In the genomic region with DNA sequence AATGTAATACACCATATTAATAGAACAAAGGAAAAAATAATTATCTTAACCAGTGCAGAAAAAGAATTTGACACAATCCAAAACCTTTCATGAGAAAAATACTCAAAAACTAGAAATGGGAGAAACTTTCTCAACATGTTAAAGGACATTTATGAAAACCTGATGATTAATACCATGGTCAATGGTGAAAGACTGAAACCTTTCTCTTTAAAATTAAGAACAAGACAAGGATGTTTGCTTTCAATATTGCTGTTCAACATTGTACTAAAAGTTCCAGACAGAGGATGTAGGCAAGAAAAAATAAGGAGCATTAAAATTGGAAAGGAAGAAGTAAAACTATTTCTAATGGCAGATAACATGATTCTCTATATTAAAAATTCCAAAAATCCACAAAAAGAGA, we compare ENCODE assay signal across 22 cellular contexts.
A peak's percentile ranks its signal among the peaks of the same experiment; 100 is the strongest.
DNase-seq lines count a peak whose midpoint lies in the region; ATAC-seq and FAIRE-seq lines count a peak whose summit lies in the region.
"Had no signal": no experiment of that assay in that cellular context is flagged by ENCODE, and none has a peak within 500 bp of the region (broad histone marks: within the 10 kb centered on the region; RNA-seq: fewer than 3 reads in every experiment).

No MANE protein-coding gene starts in this region.

- no peaks in the 10 kb centered on the region for H3K27me3 ChIP-seq in small intestine (ENCODE audit: control insufficient read depth in 2 of 2, insufficient read depth in 2 of 2, low read length in 2 of 2)
- H3K27me3 ChIP-seq: pancreas, sigmoid colon had no signal

- DNase-seq in small intestine, result no peak
- no peak for DNase-seq in NCI-H82 treated with DMSO at 0.1 percent for 48 hours (lab: John Stamatoyannopoulos, UW; ENCODE audit: unreplicated experiment)
- DNase-seq in SIG-M5 (lab: John Stamatoyannopoulos, UW), result no peak
- DNase-seq: activated CD4-positive, alpha-beta memory T cell treated with anti-CD3 and anti-CD28 coated beads, Interleukin-2, amount 10 ng/mL, durations not matched to agents 7 days and 5 days; activated naive CD8-positive, alpha-beta T cell treated with anti-CD3 and anti-CD28 coated beads, Interleukin-2, amount 10 ng/mL, durations not matched to agents 7 days and 5 days; activated T-cell treated with anti-CD3 and anti-CD28 coated beads, Interleukin-2, amount 50 U/mL, for 4 hours; COR-L47; cortex of kidney; HCEC 1CT; hippocampal formation; KBM-7; kidney; naive thymus-derived CD8-positive, alpha-beta T cell; NCI-H2081; NCI-H524 treated with DMSO at 0.1 percent for 48 hours; pancreas; sigmoid colon; stimulated activated CD4-positive, alpha-beta T cell treated with anti-CD3 and anti-CD28 coated beads, Interleukin-2, amount 100 ng/mL, for 24 hours had no signal

- FAIRE-seq in small intestine (lab: Jason Lieb, UNC), result peak; percentile 10
- FAIRE-seq: kidney, pancreas had no signal

- H3K4me3 ChIP-seq in small intestine (ENCODE audit: low read depth in 1 of 2, low read length in 2 of 2), result no peak overlapping the region
- H3K4me3 ChIP-seq: pancreas, sigmoid colon had no signal

- ATAC-seq in GM18517 (IDR thresholded peaks at IDR 0.05; ENCODE audit: unreplicated experiment) (peak; percentile 31), GM21529 (IDR thresholded peaks at IDR 0.05; ENCODE audit: unreplicated experiment) (peak; percentile 36), HG03175 (IDR thresholded peaks at IDR 0.05; ENCODE audit: unreplicated experiment) (peak; percentile 32), HG02763 (IDR thresholded peaks at IDR 0.05; ENCODE audit: unreplicated experiment) (no peak)
- ATAC-seq: activated T-cell treated with anti-CD3 and anti-CD28 coated beads, Interleukin-2, amount 50 U/mL, for 4 hours; naive thymus-derived CD8-positive, alpha-beta T cell; pancreas had no signal

- H3K27ac ChIP-seq in small intestine (ENCODE audit: low read depth in 1 of 2, low read length in 1 of 2), result no peak overlapping the region
- H3K27ac ChIP-seq: pancreas, sigmoid colon had no signal

- H3K9me3 ChIP-seq in small intestine (ENCODE audit: control insufficient read depth, low read depth), result no peaks in the 10 kb centered on the region
- H3K9me3 ChIP-seq: pancreas, sigmoid colon had no signal

- H3K4me1 ChIP-seq in small intestine (ENCODE audit: control insufficient read depth in 2 of 2, insufficient read depth in 1 of 2, low read depth in 1 of 2, low read length in 1 of 2), result no peaks in the 10 kb centered on the region
- H3K4me1 ChIP-seq: pancreas had no signal

- no peaks in the 10 kb centered on the region for H3K36me3 ChIP-seq in small intestine (ENCODE audit: control insufficient read depth in 2 of 2, insufficient read depth in 2 of 2, low read length in 2 of 2)
- H3K36me3 ChIP-seq: pancreas, sigmoid colon had no signal
